12 cellular contexts compared by ENCODE assay signal in genomic region chr1:154427173-154428139, GRCh38. TPM values are rescaled to one million over a fixed set of nuclear protein-coding genes. Genes with fewer than 3 reads are reported as not detected.
DNase-seq lines count a peak whose midpoint lies in the region; ATAC-seq and TF ChIP-seq lines count a peak whose summit lies in the region.
"Had no signal": no experiment of that assay in that cellular context is flagged by ENCODE, and none has a peak within 500 bp of the region (broad histone marks: within the 10 kb centered on the region; RNA-seq: fewer than 3 reads in every experiment).

No MANE protein-coding gene starts in this region.

- H3K36me3 Mint-ChIP-seq in activated CD4-positive, alpha-beta memory T cell treated with anti-CD3 and anti-CD28 coated beads for 36 hours, result peaks cover 19% of the 10 kb centered on the region
- peaks cover 9% of the 10 kb centered on the region for H3K36me3 Mint-ChIP-seq in activated CD4-positive, alpha-beta memory T cell treated with anti-CD3 and anti-CD28 coated beads, Interleukin-2, amount 10 ng/mL, durations not matched to agents 7 days and 5 days (ENCODE audit: low read depth)
- H3K36me3 Mint-ChIP-seq in endodermal cell (ENCODE audit: low read depth), result no peaks in the 10 kb centered on the region

- POLR2A ChIA-PET in activated CD4-positive, alpha-beta memory T cell treated with anti-CD3 and anti-CD28 coated beads for 36 hours (lab: Charles Lee), result interaction anchor here (1.0 kb wide), 1 partner anchor 29 kb away, joined by 3 read pairs; no protein-coding TSS in a partner anchor
- POLR2A ChIA-PET in activated CD4-positive, alpha-beta memory T cell treated with anti-CD3 and anti-CD28 coated beads, Interleukin-2, amount 10 ng/mL, durations not matched to agents 7 days and 5 days (lab: Charles Lee), result interaction anchor here (0.7 kb wide), 1 partner anchor 11 kb away, joined by 5 read pairs; no protein-coding TSS in a partner anchor

- H3K27me3 ChIP-seq in endodermal cell (ENCODE audit: control insufficient read depth, insufficient read depth, low read length, poor library complexity, severe bottlenecking) (no peaks in the 10 kb centered on the region), mesendoderm (ENCODE audit: insufficient read depth, low read length, poor library complexity) (no peaks in the 10 kb centered on the region)
- H3K27me3 ChIP-seq: ascending aorta had no signal

- H4K5ac ChIP-seq in mesendoderm (ENCODE audit: low read length), result no peak overlapping the region

- no peak overlapping the region for H4K8ac ChIP-seq in mesendoderm (ENCODE audit: low read depth, low read length)

- intact Hi-C loops in activated CD4-positive, alpha-beta memory T cell treated with anti-CD3 and anti-CD28 coated beads for 36 hours (cut with micrococcal nuclease), result no loop called here

- ATAC-seq in HG03039 (IDR thresholded peaks at IDR 0.05; ENCODE audit: unreplicated experiment), result no peak
- ATAC-seq: GM12878 had no signal

- H3K4me3 Mint-ChIP-seq in activated CD4-positive, alpha-beta memory T cell treated with anti-CD3 and anti-CD28 coated beads for 36 hours, result no peak overlapping the region
- H3K4me3 Mint-ChIP-seq in activated CD4-positive, alpha-beta memory T cell treated with anti-CD3 and anti-CD28 coated beads, Interleukin-2, amount 10 ng/mL, durations not matched to agents 7 days and 5 days, result no peak overlapping the region
- no peak overlapping the region for H3K4me3 Mint-ChIP-seq in endodermal cell

- H2BK15ac ChIP-seq in mesendoderm (replicated peaks; ENCODE audit: low read depth), result no peak overlapping the region

- CTCF ChIA-PET in activated CD4-positive, alpha-beta memory T cell treated with anti-CD3 and anti-CD28 coated beads for 36 hours (lab: Charles Lee), result interaction anchor here (1.6 kb wide), 1 partner anchor 92 kb away, joined by 4 read pairs; no protein-coding TSS in a partner anchor
- CTCF ChIA-PET in activated CD4-positive, alpha-beta memory T cell treated with anti-CD3 and anti-CD28 coated beads, Interleukin-2, amount 10 ng/mL, durations not matched to agents 7 days and 5 days (lab: Charles Lee), result no interaction called here

- no peaks in the 10 kb centered on the region for H3K79me1 ChIP-seq in mesendoderm (ENCODE audit: low read length)

- no peaks in the 10 kb centered on the region for H3K79me2 ChIP-seq in mesendoderm (ENCODE audit: control insufficient read depth, insufficient read depth, low read length)

- H3K56ac ChIP-seq in mesendoderm (ENCODE audit: low read length), result no peak overlapping the region

- H3K36me3 ChIP-seq in endodermal cell (ENCODE audit: control insufficient read depth, insufficient read depth, low read length) (no peaks in the 10 kb centered on the region), mesendoderm (ENCODE audit: control insufficient read depth, insufficient read depth, low read length) (no peaks in the 10 kb centered on the region), urinary bladder (ENCODE audit: insufficient read depth) (no peaks in the 10 kb centered on the region)
- H3K36me3 ChIP-seq: ascending aorta had no signal

- no peak overlapping the region for H3K18ac ChIP-seq in mesendoderm (ENCODE audit: low read length)

- H3K4me2 ChIP-seq in mesendoderm (ENCODE audit: low read length), result no peak overlapping the region

- H3K4me1 ChIP-seq in endodermal cell (ENCODE audit: control insufficient read depth, insufficient read depth, low read length) (peaks cover 5% of the 10 kb centered on the region), mesendoderm (ENCODE audit: control insufficient read depth, low read depth, low read length) (peaks cover 9% of the 10 kb centered on the region), urinary bladder (ENCODE audit: insufficient read depth) (peaks cover 1% of the 10 kb centered on the region)

- H3K9ac ChIP-seq in endodermal cell (ENCODE audit: extremely low read depth, low read length, poor library complexity, severe bottlenecking), result no peak overlapping the region
- no peak overlapping the region for H3K9ac ChIP-seq in mesendoderm (ENCODE audit: low read length)

- H2BK5ac ChIP-seq in mesendoderm (ENCODE audit: low read length), result no peak overlapping the region

- no peak overlapping the region for H2AK5ac ChIP-seq in mesendoderm (ENCODE audit: low read length)

- H3K23ac ChIP-seq in mesendoderm (ENCODE audit: low read length), result peak overlapping the region; percentile 35

- H3K27me3 Mint-ChIP-seq in activated CD4-positive, alpha-beta memory T cell treated with anti-CD3 and anti-CD28 coated beads for 36 hours, result no peaks in the 10 kb centered on the region
- H3K27me3 Mint-ChIP-seq in activated CD4-positive, alpha-beta memory T cell treated with anti-CD3 and anti-CD28 coated beads, Interleukin-2, amount 10 ng/mL, durations not matched to agents 7 days and 5 days, result no peaks in the 10 kb centered on the region
- H3K27me3 Mint-ChIP-seq in endodermal cell (ENCODE audit: insufficient read depth), result peaks cover 6% of the 10 kb centered on the region

- no peaks in the 10 kb centered on the region for H3K9me3 Mint-ChIP-seq in activated CD4-positive, alpha-beta memory T cell treated with anti-CD3 and anti-CD28 coated beads for 36 hours
- no peaks in the 10 kb centered on the region for H3K9me3 Mint-ChIP-seq in activated CD4-positive, alpha-beta memory T cell treated with anti-CD3 and anti-CD28 coated beads, Interleukin-2, amount 10 ng/mL, durations not matched to agents 7 days and 5 days
- H3K9me3 Mint-ChIP-seq in endodermal cell, result no peaks in the 10 kb centered on the region

- H3K27ac Mint-ChIP-seq in activated CD4-positive, alpha-beta memory T cell treated with anti-CD3 and anti-CD28 coated beads for 36 hours, result peak overlapping the region; percentile 15
- H3K27ac Mint-ChIP-seq in activated CD4-positive, alpha-beta memory T cell treated with anti-CD3 and anti-CD28 coated beads, Interleukin-2, amount 10 ng/mL, durations not matched to agents 7 days and 5 days, result no peak overlapping the region
- no peak overlapping the region for H3K27ac Mint-ChIP-seq in endodermal cell

- peaks cover 83% of the 10 kb centered on the region for H3K4me1 Mint-ChIP-seq in activated CD4-positive, alpha-beta memory T cell treated with anti-CD3 and anti-CD28 coated beads for 36 hours (ENCODE audit: low read depth)
- H3K4me1 Mint-ChIP-seq in activated CD4-positive, alpha-beta memory T cell treated with anti-CD3 and anti-CD28 coated beads, Interleukin-2, amount 10 ng/mL, durations not matched to agents 7 days and 5 days, result peaks cover 37% of the 10 kb centered on the region
- H3K4me1 Mint-ChIP-seq in endodermal cell, result peaks cover 9% of the 10 kb centered on the region

- H3K4me3 ChIP-seq in endodermal cell (ENCODE audit: low read length) (no peak overlapping the region), mesendoderm (ENCODE audit: low read length) (no peak overlapping the region), urinary bladder (ENCODE audit: low read depth, low read length) (no peak overlapping the region)
- H3K4me3 ChIP-seq: ascending aorta, GM12878 had no signal

- no peak for DNase-seq in activated CD4-positive, alpha-beta memory T cell treated with anti-CD3 and anti-CD28 coated beads for 36 hours
- DNase-seq in activated CD4-positive, alpha-beta memory T cell treated with anti-CD3 and anti-CD28 coated beads, Interleukin-2, amount 10 ng/mL, durations not matched to agents 7 days and 5 days, result no peak
- peak; percentile 38 for DNase-seq in endodermal cell
- DNase-seq in mesendoderm, result no peak
- no peak for DNase-seq in SW480 (ENCODE audit: low spot score)
- no peak for DNase-seq in stimulated activated CD8-positive, alpha-beta memory T cell treated with anti-CD3 and anti-CD28 coated beads, Interleukin-4, amount 100 ng/mL, for 48 hours
- DNase-seq: kidney glomerular epithelial cell, MM.1S had no signal

- no peaks in the 10 kb centered on the region for H3K9me3 ChIP-seq in endodermal cell (ENCODE audit: control insufficient read depth, low read length)
- H3K9me3 ChIP-seq: ascending aorta had no signal

- 90 to 91% methylated on average over 5 to 8 of the region's 8 CpGs for WGBS in endodermal cell (ENCODE audit: insufficient coverage in 1 of 2, insufficient read length in 1 of 2), 2 experiments
- no CpG with 5 or more reads among the region's 8 CpGs for WGBS in mesendoderm (ENCODE audit: extremely low coverage, insufficient coverage, low lambda C conversion rate)
- WGBS in urinary bladder, result 37% methylated on average over 8 of the region's 8 CpGs

- H3K27ac ChIP-seq in endodermal cell (ENCODE audit: low read depth, low read length), result no peak overlapping the region
- H3K27ac ChIP-seq in mesendoderm (ENCODE audit: low read depth, low read length), result no peak overlapping the region
- peak overlapping the region; percentile 76 for H3K27ac ChIP-seq in urinary bladder (ENCODE audit: low read depth)
- H3K27ac ChIP-seq: ascending aorta had no signal

- TF ChIP-seq CTCF in endodermal cell (conservative IDR thresholded peaks at IDR 0.05), result no peak

- no peak overlapping the region for H3K4ac ChIP-seq in mesendoderm (ENCODE audit: low read depth, low read length)

- H2BK120ac ChIP-seq in mesendoderm (ENCODE audit: low read depth, low read length), result no peak overlapping the region

RNA-seq across cellular contexts. Expression of gene IL6R, which starts 22.3 kb away (rescaled TPM):
- 10 to 100 TPM; 30.2 to 30.5 TPM for total RNA-seq in activated CD4-positive, alpha-beta memory T cell treated with anti-CD3 and anti-CD28 coated beads for 36 hours
- 10 to 100 TPM; 15.7 to 16.0 TPM for total RNA-seq in activated CD4-positive, alpha-beta memory T cell treated with anti-CD3 and anti-CD28 coated beads, Interleukin-2, amount 10 ng/mL, durations not matched to agents 7 days and 5 days
- 1 to 10 TPM in 1 of 2 donors, under 1 TPM in 1; 0.77 to 1.0 TPM for total RNA-seq in endodermal cell
- polyA plus RNA-seq in endodermal cell (2013, experiment 1 of 2), result 0.50 TPM
- polyA plus RNA-seq in endodermal cell (2013, experiment 2 of 2), result 0.25 TPM
- polyA plus RNA-seq in mesendoderm (2013, experiment 1 of 2), result 2.4 TPM
- polyA plus RNA-seq in mesendoderm (2013, experiment 2 of 2), result 3.6 TPM
- total RNA-seq in urinary bladder, result 8.1 TPM
- polyA plus RNA-seq in urinary bladder, result 6.5 TPM
